Comparison of ENCODE assay signal across 1 cellular context in the genomic region with DNA sequence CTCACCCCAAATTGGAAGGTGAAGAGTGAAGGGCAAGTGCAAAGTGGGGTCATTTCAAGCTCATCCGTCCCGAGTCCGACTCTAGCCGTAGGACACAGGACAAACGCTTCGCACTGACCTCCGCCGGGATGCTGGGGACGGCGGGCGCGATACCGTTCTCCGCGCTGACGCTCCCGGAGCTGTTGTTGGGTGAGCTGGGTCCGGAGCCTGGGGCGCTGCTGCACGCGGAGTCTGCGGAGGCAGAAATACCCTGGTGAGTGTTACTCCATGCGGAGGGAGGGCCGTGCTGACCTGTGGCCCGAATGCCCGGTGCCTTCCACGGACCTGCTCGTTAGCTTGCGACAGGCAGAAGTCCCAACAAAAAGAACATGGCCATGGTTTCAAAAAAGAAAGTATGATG.
TF ChIP-seq lines count a peak whose summit lies in the region.

No MANE protein-coding gene starts in this region.

TF ChIP-seq in HepG2, 621 proteins besides CTCF, POLR2A, EP300 and RAD21 (continued from another document):
- TF ChIP-seq, protein P1, sequence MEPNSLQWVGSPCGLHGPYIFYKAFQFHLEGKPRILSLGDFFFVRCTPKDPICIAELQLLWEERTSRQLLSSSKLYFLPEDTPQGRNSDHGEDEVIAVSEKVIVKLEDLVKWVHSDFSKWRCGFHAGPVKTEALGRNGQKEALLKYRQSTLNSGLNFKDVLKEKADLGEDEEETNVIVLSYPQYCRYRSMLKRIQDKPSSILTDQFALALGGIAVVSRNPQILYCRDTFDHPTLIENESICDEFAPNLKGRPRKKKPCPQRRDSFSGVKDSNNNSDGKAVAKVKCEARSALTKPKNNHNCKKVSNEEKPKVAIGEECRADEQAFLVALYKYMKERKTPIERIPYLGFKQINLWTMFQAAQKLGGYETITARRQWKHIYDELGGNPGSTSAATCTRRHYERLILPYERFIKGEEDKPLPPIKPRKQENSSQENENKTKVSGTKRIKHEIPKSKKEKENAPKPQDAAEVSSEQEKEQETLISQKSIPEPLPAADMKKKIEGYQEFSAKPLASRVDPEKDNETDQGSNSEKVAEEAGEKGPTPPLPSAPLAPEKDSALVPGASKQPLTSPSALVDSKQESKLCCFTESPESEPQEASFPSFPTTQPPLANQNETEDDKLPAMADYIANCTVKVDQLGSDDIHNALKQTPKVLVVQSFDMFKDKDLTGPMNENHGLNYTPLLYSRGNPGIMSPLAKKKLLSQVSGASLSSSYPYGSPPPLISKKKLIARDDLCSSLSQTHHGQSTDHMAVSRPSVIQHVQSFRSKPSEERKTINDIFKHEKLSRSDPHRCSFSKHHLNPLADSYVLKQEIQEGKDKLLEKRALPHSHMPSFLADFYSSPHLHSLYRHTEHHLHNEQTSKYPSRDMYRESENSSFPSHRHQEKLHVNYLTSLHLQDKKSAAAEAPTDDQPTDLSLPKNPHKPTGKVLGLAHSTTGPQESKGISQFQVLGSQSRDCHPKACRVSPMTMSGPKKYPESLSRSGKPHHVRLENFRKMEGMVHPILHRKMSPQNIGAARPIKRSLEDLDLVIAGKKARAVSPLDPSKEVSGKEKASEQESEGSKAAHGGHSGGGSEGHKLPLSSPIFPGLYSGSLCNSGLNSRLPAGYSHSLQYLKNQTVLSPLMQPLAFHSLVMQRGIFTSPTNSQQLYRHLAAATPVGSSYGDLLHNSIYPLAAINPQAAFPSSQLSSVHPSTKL (CRISPR knock-in tag; IDR thresholded peaks at IDR 0.05), result no peak
- TF ChIP-seq IRX3 (CRISPR knock-in tag; IDR thresholded peaks at IDR 0.05; ENCODE audit: borderline replicate concordance, low read depth), result no peak
- TF ChIP-seq ATAD3A (CRISPR knock-in tag; IDR thresholded peaks at IDR 0.05), result no peak
- TF ChIP-seq MATR3 (CRISPR knock-in tag; IDR thresholded peaks at IDR 0.05), result no peak
- TF ChIP-seq, protein P2, sequence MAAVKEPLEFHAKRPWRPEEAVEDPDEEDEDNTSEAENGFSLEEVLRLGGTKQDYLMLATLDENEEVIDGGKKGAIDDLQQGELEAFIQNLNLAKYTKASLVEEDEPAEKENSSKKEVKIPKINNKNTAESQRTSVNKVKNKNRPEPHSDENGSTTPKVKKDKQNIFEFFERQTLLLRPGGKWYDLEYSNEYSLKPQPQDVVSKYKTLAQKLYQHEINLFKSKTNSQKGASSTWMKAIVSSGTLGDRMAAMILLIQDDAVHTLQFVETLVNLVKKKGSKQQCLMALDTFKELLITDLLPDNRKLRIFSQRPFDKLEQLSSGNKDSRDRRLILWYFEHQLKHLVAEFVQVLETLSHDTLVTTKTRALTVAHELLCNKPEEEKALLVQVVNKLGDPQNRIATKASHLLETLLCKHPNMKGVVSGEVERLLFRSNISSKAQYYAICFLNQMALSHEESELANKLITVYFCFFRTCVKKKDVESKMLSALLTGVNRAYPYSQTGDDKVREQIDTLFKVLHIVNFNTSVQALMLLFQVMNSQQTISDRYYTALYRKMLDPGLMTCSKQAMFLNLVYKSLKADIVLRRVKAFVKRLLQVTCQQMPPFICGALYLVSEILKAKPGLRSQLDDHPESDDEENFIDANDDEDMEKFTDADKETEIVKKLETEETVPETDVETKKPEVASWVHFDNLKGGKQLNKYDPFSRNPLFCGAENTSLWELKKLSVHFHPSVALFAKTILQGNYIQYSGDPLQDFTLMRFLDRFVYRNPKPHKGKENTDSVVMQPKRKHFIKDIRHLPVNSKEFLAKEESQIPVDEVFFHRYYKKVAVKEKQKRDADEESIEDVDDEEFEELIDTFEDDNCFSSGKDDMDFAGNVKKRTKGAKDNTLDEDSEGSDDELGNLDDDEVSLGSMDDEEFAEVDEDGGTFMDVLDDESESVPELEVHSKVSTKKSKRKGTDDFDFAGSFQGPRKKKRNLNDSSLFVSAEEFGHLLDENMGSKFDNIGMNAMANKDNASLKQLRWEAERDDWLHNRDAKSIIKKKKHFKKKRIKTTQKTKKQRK (IDR thresholded peaks at IDR 0.05; ENCODE audit: low read length), result no peak
